8 cellular contexts compared by ENCODE assay signal in the genomic region with DNA sequence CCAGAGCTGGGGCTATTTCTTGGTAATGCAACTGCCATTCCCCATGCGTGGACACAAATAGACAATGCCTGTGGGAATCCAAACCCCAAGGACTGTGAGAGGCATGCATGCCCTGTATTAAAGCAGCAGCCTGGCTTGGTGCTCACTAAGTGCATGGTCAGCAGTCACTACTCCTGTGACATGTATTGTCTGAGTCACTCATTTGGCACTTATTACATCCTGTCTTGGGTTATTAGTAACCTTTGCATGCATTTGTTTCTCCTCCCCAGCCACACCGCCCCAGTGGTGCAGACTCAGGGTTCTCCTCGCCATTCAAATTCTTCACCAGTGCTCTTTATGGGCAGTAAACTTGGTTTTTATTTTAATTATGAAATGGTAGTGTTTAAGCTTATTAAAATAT. TPM values are rescaled to one million over a fixed set of nuclear protein-coding genes. Genes with fewer than 3 reads are reported as not detected.
DNase-seq lines count a peak whose midpoint lies in the region; ATAC-seq, FAIRE-seq and TF ChIP-seq lines count a peak whose summit lies in the region.

No MANE protein-coding gene starts in this region.

- DNase-seq in GM18507 (ENCODE audit: extremely low spot score, insufficient read length, low read depth) (peak; percentile 55), SJCRH30 (peak; percentile 34 to 44), glutamatergic neuron (peak; percentile 28), globus pallidus (ENCODE audit: low spot score) (no peak), GDM1 (lab: John Stamatoyannopoulos, UW) (no peak), NCI-H1694 treated with DMSO at 0.1 percent for 48 hours (lab: John Stamatoyannopoulos, UW) (no peak), NCI-H187 (lab: John Stamatoyannopoulos, UW) (no peak)

- H3K27me3 ChIP-seq in SJCRH30: no peaks in the 10 kb centered on the region

- no peak overlapping the region for H3K27ac Mint-ChIP-seq in glutamatergic neuron (ENCODE audit: unreplicated experiment)

- peaks cover 22% of the 10 kb centered on the region for H3K4me1 Mint-ChIP-seq in glutamatergic neuron (ENCODE audit: low read depth, unreplicated experiment)

- no peaks in the 10 kb centered on the region for H3K9me3 ChIP-seq in SJCRH30 (replicated peaks)

- H3K27ac ChIP-seq in SJCRH30: no peak overlapping the region

- peaks cover 11% of the 10 kb centered on the region for H3K4me1 ChIP-seq in SJCRH30

- no peaks in the 10 kb centered on the region for H3K36me3 Mint-ChIP-seq in glutamatergic neuron (ENCODE audit: unreplicated experiment)

- no peaks in the 10 kb centered on the region for H3K27me3 Mint-ChIP-seq in glutamatergic neuron (ENCODE audit: unreplicated experiment)

- H3K4me3 Mint-ChIP-seq in glutamatergic neuron (ENCODE audit: unreplicated experiment): no peak overlapping the region

- no peak overlapping the region for H3K4me3 ChIP-seq in SJCRH30

- no peaks in the 10 kb centered on the region; the same call in 1 of the 2 replicates for H3K36me3 ChIP-seq in SJCRH30

- peak; percentile 55 for FAIRE-seq in GM18507 (lab: Jason Lieb, UNC)

- ATAC-seq in HG02759 (IDR thresholded peaks at IDR 0.05; ENCODE audit: unreplicated experiment): peak; percentile 87

- no peaks in the 10 kb centered on the region for H3K9me3 Mint-ChIP-seq in glutamatergic neuron (ENCODE audit: unreplicated experiment)

- TF ChIP-seq CTCF in glutamatergic neuron (IDR thresholded peaks at IDR 0.05; ENCODE audit: partially characterized antibody, unreplicated experiment): no peak

RNA-seq across cellular contexts. Expression of gene PRKCE, which starts 30.2 kb away (rescaled TPM):
- total RNA-seq in SJCRH30 (2014; rRNA removed; shearing (Covaris generic)): 9.8 and 11.9 TPM in 2 replicates
- 74.8 TPM for total RNA-seq in glutamatergic neuron (ENCODE audit: unreplicated experiment)

Comparison
In these comparisons a context has a peak if more than half of its experiments do, and no peak if none do; other contexts are left out.
1. DNase-seq: peak in GM18507 (single experiment), SJCRH30 (2 of 2) and glutamatergic neuron (single experiment); none in globus pallidus (single experiment), GDM1 (single experiment), NCI-H1694 treated with DMSO at 0.1 percent for 48 hours (single experiment) and NCI-H187 (0 of 2).